ENCODE assay signal across 10 cellular contexts in the genomic region with DNA sequence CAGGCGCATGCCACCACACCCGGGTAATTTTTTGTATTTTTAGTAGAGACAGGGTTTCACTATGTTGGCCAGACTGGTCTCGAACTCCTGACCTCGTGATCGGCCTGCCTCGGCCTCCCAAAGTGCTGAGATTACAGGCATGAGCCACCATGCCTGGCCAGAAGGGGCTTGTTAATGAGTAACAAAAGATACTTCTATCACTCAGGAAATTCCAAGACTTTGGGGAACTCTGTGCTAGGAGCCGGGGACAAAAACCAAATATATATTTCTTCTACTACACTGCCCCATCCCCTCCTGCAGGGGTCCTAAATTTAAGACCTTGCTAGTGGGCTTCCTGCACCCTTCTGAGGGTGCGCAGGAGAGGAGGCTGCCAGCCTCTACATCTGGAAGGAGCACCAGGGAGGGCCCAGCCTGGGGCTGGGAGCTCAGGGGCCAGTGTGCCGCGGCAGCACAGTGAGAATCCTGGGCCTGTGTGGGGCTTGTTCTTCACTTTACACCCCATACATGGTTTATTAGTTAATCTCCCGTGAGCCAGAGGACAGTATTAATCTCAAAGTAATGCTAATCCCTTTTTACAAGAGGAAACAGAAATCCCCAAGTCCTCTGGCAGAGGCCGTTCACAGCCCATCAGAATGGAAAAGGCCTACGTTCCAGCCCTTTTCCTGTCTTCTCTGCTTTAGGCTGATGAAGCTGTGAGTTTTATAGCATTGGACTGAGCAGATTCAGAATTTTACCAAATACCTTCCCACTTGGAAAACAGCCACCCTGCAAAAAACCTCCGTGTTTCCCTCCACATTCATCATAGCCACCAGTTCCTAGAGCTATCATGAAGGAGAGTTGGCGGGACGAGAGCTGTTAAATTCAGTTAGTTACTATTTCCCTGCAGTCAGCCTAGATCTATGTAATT. TPM values are rescaled to one million over a fixed set of nuclear protein-coding genes. Genes with fewer than 3 reads are reported as not detected.
DNase-seq lines count a peak whose midpoint lies in the region; ATAC-seq, FAIRE-seq and TF ChIP-seq lines count a peak whose summit lies in the region.
"Had no signal": no experiment of that assay in that cellular context is flagged by ENCODE, and none has a peak within 500 bp of the region (broad histone marks: within the 10 kb centered on the region; RNA-seq: fewer than 3 reads in every experiment).

No MANE protein-coding gene starts in this region.

- no peak for TF ChIP-seq POLR2A in endothelial cell of umbilical vein (IDR thresholded peaks at IDR 0.05; ENCODE audit: low read depth, low read length)

- H3K4me2 ChIP-seq in endothelial cell of umbilical vein (ENCODE audit: insufficient read depth, low read length) (peak overlapping the region; percentile 39), MM.1S (ENCODE audit: low read depth, low read length) (no peak overlapping the region)

- H4K20me1 ChIP-seq in endothelial cell of umbilical vein (replicated peaks; ENCODE audit: control insufficient read depth, extremely low read depth, insufficient read depth, low read length) (no peaks in the 10 kb centered on the region), MM.1S (ENCODE audit: insufficient read depth, low read length) (no peaks in the 10 kb centered on the region)

- H3K27ac ChIP-seq in A673 (ENCODE audit: low read depth, low read length, poor library complexity, severe bottlenecking) (peak overlapping the region; percentile 85), endothelial cell of umbilical vein (ENCODE audit: insufficient read depth, low read depth, low read length) (peak overlapping the region; percentile 79), pancreas (peak overlapping the region; percentile 28 to 81 (median 62)), MM.1S (ENCODE audit: low read length) (no peak overlapping the region), substantia nigra (ENCODE audit: low read depth, low read length, poor library complexity, severe bottlenecking) (no peak overlapping the region)

- dilution Hi-C loops in endothelial cell of umbilical vein (cut with MboI; ENCODE audit: extremely low pct_ligation_motif_present, low sequenced_read_pairs) = no loop called here

- CTCF ChIA-PET in A673 (lab: Charles Lee) = interaction anchor here (0.5 to 1.2 kb wide), 4 partner anchors 15 to 493 kb away, joined by 3 to 8 read pairs (median 4); no protein-coding TSS in a partner anchor
- CTCF ChIA-PET in endothelial cell of umbilical vein (lab: Charles Lee) = interaction anchor here (0.9 to 3.7 kb wide), 17 partner anchors 8 to 210 kb away, joined by 3 to 58 read pairs (median 4); no protein-coding TSS in a partner anchor

- H3K27me3 ChIP-seq in A673 (replicated peaks; ENCODE audit: insufficient read depth, low read depth, low read length, poor library complexity) (no peaks in the 10 kb centered on the region), endothelial cell of umbilical vein (ENCODE audit: control insufficient read depth in 2 of 2, insufficient read depth in 2 of 2, low read length in 2 of 2) (no peaks in the 10 kb centered on the region), pancreas (no peaks in the 10 kb centered on the region), MM.1S (replicated peaks; ENCODE audit: insufficient read depth, low read length) (no peaks in the 10 kb centered on the region)

- no peak overlapping the region for H3K4me3 ChIP-seq in A673 (ENCODE audit: low read depth, low read length, poor library complexity, severe bottlenecking)
- no peak overlapping the region for H3K4me3 ChIP-seq in endothelial cell of umbilical vein (replicated peaks in 1 of 3; ENCODE audit: insufficient read depth in 1 of 3, low read depth in 1 of 3, low read length in 3 of 3)
- H3K4me3 ChIP-seq in pancreas = no peak overlapping the region
- no peak overlapping the region for H3K4me3 ChIP-seq in MM.1S (ENCODE audit: low read length)

- H3K9me2 ChIP-seq in MM.1S (replicated peaks; ENCODE audit: insufficient read depth, low read length) = no peaks in the 10 kb centered on the region

- ATAC-seq in pancreas = no peak

- H2AFZ ChIP-seq in endothelial cell of umbilical vein (ENCODE audit: low read depth, low read length) = no peak overlapping the region
- H2AFZ ChIP-seq in MM.1S (ENCODE audit: low read length) = no peak overlapping the region

- intact Hi-C loops in A673 (cut with micrococcal nuclease; ENCODE audit: unreplicated experiment) (no loop called here), endothelial cell of umbilical vein (cut with micrococcal nuclease) (loop anchor here (5.0 kb wide), 1 partner anchor 38 kb away; no protein-coding TSS in a partner anchor), pancreas (cut with DNase I) (no loop called here)

- peak overlapping the region; percentile 49 for H3K9ac ChIP-seq in endothelial cell of umbilical vein (replicated peaks; ENCODE audit: extremely low read depth, insufficient read depth, low read length)
- H3K9ac ChIP-seq in MM.1S (ENCODE audit: low read length) = no peak overlapping the region

- peak; percentile 80 for DNase-seq in A673 (ENCODE audit: low spot score)
- peak; percentile 68 for DNase-seq in M059J (ENCODE audit: low read depth)
- no peak for DNase-seq in endothelial cell of umbilical vein (ENCODE audit: low read depth, low spot score)
- no peak for DNase-seq in pancreas
- DNase-seq in foreskin melanocyte = no peak
- DNase-seq in MM.1S = no peak
- DNase-seq in substantia nigra (lab: John Stamatoyannopoulos, UW) = no peak
- no peak for DNase-seq in DMS114 treated with DMSO at 0.1 percent for 48 hours (lab: John Stamatoyannopoulos, UW; ENCODE audit: unreplicated experiment)
- DNase-seq: activated naive CD4-positive, alpha-beta T cell; NCI-H345 had no signal

- H3K9me1 ChIP-seq in endothelial cell of umbilical vein (replicated peaks; ENCODE audit: control insufficient read depth, extremely low read depth, insufficient read depth, low read length) = no peaks in the 10 kb centered on the region

- H3K79me2 ChIP-seq in endothelial cell of umbilical vein (ENCODE audit: control insufficient read depth, insufficient read depth, low read length) = peaks cover 4% of the 10 kb centered on the region
- no peaks in the 10 kb centered on the region for H3K79me2 ChIP-seq in MM.1S (ENCODE audit: low read length)

- no peaks in the 10 kb centered on the region for H3F3A ChIP-seq in MM.1S (ENCODE audit: insufficient read depth, low read length)

- H3K36me3 ChIP-seq in A673 (ENCODE audit: insufficient read depth, low read length, poor library complexity, severe bottlenecking) (no peaks in the 10 kb centered on the region), endothelial cell of umbilical vein (ENCODE audit: control insufficient read depth in 2 of 2, extremely low read depth in 1 of 2, insufficient read depth in 2 of 2, low read length in 2 of 2) (no peaks in the 10 kb centered on the region), pancreas (no peaks in the 10 kb centered on the region), MM.1S (replicated peaks; ENCODE audit: insufficient read depth, low read length) (no peaks in the 10 kb centered on the region)

- BruUV-seq in A673 (replicated peaks; lab: Mats Ljungman, UMichigan) (no TSS peak), endothelial cell of umbilical vein (replicated peaks; lab: Mats Ljungman, UMichigan) (no TSS peak)

- POLR2A ChIA-PET in A673 (lab: Charles Lee; ENCODE audit: low non-redundant PET) = interaction anchor here (0.6 kb wide), 2 partner anchors 114 to 187 kb away, joined by 3 to 4 read pairs; partner anchors contain the start of gene ARHGAP35
- POLR2A ChIA-PET in endothelial cell of umbilical vein (lab: Charles Lee) = interaction anchor here (0.5 to 1.5 kb wide), 5 partner anchors 22 to 314 kb away, joined by 3 to 12 read pairs (median 4); partner anchors contain the start of genes DACT3 and SLC1A5

- TF ChIP-seq CTCF in A673 (conservative IDR thresholded peaks at IDR 0.05; ENCODE audit: low read depth, low read length) = no peak
- TF ChIP-seq CTCF in endothelial cell of umbilical vein (IDR thresholded peaks at IDR 0.05; ENCODE audit: extremely low read depth in 1 of 2, insufficient read depth in 1 of 2, low read depth in 1 of 2, low read length in 2 of 2) = no peak
- TF ChIP-seq CTCF in pancreas (IDR thresholded peaks at IDR 0.05) = no peak
- TF ChIP-seq CTCF in MM.1S (IDR thresholded peaks at IDR 0.05; ENCODE audit: low read length) = no peak

- H3K9me3 ChIP-seq in A673 (ENCODE audit: low read depth, low read length, poor library complexity, severe bottlenecking) = no peaks in the 10 kb centered on the region
- no peaks in the 10 kb centered on the region for H3K9me3 ChIP-seq in endothelial cell of umbilical vein (replicated peaks; ENCODE audit: control insufficient read depth, insufficient read depth, low read length)
- no peaks in the 10 kb centered on the region for H3K9me3 ChIP-seq in pancreas
- H3K9me3 ChIP-seq in MM.1S (replicated peaks; ENCODE audit: insufficient read depth, low read length) = no peaks in the 10 kb centered on the region

- 63 to 65% methylated on average over 16 of the region's 16 CpGs for WGBS in pancreas, 2 donors

- H3K4me1 ChIP-seq in A673 (ENCODE audit: insufficient read depth, low read length, poor library complexity, severe bottlenecking) (peaks cover 57% of the 10 kb centered on the region), endothelial cell of umbilical vein (ENCODE audit: control insufficient read depth, extremely low read depth, insufficient read depth, low read length) (peaks cover 39% of the 10 kb centered on the region), pancreas (peaks cover 32 to 34% (median 33%) of the 10 kb centered on the region in 3 donors), MM.1S (ENCODE audit: low read length) (no peaks in the 10 kb centered on the region)

- FAIRE-seq in endothelial cell of umbilical vein (lab: Jason Lieb, UNC) (no peak), pancreas (lab: Jason Lieb, UNC) (no peak)

TF ChIP-seq in endothelial cell of umbilical vein, 7 proteins besides CTCF, POLR2A, EP300 and RAD21 (continues in another document):
- TF ChIP-seq MAX (IDR thresholded peaks at IDR 0.05; ENCODE audit: insufficient read depth, insufficient read length) (no peak), FOS (IDR thresholded peaks at IDR 0.05; ENCODE audit: borderline replicate concordance, insufficient read depth, low read length) (no peak)

RNA-seq across cellular contexts. Expression of gene NPAS1, which starts 44.4 kb away (rescaled TPM):
- total RNA-seq in A673 (2021) (2.1 and 2.4 TPM in 2 replicates), endothelial cell of umbilical vein (0.62 TPM in 1 of 2 replicates, not detected in the other), pancreas (under 1 TPM; 0.12 to 0.42 (median 0.23) TPM)
- total RNA-seq in M059J (2014; rRNA removed; shearing (Covaris generic)) = 0.37 and 0.39 TPM in 2 replicates
- polyA plus RNA-seq in endothelial cell of umbilical vein (0.18 and 0.40 TPM in 2 replicates), pancreas (under 1 TPM; 0.46 to 0.49 TPM)
- polyA plus RNA-seq in endothelial cell of umbilical vein (2011; cell fraction: cytosol; rRNA removed) = 0.13 and 0.24 TPM in 2 replicates
- polyA plus RNA-seq in endothelial cell of umbilical vein (2011; cell fraction: nucleus; rRNA removed) = 0.20 and 0.24 TPM in 2 replicates
- 0.20 and 0.67 TPM in 2 replicates for polyA plus RNA-seq in endothelial cell of umbilical vein (2012)
- not detected in 2 replicates for polyA minus RNA-seq in endothelial cell of umbilical vein
- 1.5 TPM for polyA minus RNA-seq in endothelial cell of umbilical vein (2011; cell fraction: cytosol; rRNA and poly(A)+ RNA removed)
- polyA minus RNA-seq in endothelial cell of umbilical vein (2011; cell fraction: nucleus; rRNA and poly(A)+ RNA removed) = not detected in 2 replicates

Comparison
In these comparisons a context has a peak if more than half of its experiments do, and no peak if none do; other contexts are left out.
1. DNase-seq: peak in A673 (single experiment) and M059J (single experiment); none in endothelial cell of umbilical vein (single experiment), pancreas (0 of 6), foreskin melanocyte (single experiment), MM.1S (single experiment), substantia nigra (0 of 49) and DMS114 treated with DMSO at 0.1 percent for 48 hours (single experiment).
2. H3K27ac ChIP-seq: peak in A673 (single experiment), endothelial cell of umbilical vein (single experiment) and pancreas (4 of 4); none in MM.1S (single experiment) and substantia nigra (single experiment).